Comparison of ENCODE assay signal across 8 cellular contexts in genomic region chr19:52734893-52735661, GRCh38. TPM values are rescaled to one million over a fixed set of nuclear protein-coding genes. Genes with fewer than 3 reads are reported as not detected.
DNase-seq lines count a peak whose midpoint lies in the region; ATAC-seq and TF ChIP-seq lines count a peak whose summit lies in the region.

TSS of gene ZNF611 (minus strand) at chr19:52735044. CDS start at chr19:52715894, 19,150 bp downstream.

- no peaks in the 10 kb centered on the region for H3K9me3 Mint-ChIP-seq in activated naive CD8-positive, alpha-beta T cell (ENCODE audit: low read depth)

- H3K36me3 ChIP-seq in osteoblast (ENCODE audit: insufficient read depth, low read length) (no peaks in the 10 kb centered on the region), thoracic aorta (no peaks in the 10 kb centered on the region)

- peaks cover 25% of the 10 kb centered on the region for H3K4me1 Mint-ChIP-seq in activated naive CD8-positive, alpha-beta T cell (ENCODE audit: low read depth)

- peaks cover 15% of the 10 kb centered on the region for H3K79me2 ChIP-seq in osteoblast (ENCODE audit: insufficient read depth, low read length)

- H3K27me3 ChIP-seq in osteoblast (ENCODE audit: insufficient read depth, low read length) (no peaks in the 10 kb centered on the region), thoracic aorta (replicated peaks; ENCODE audit: insufficient read depth) (no peaks in the 10 kb centered on the region)

- H3K36me3 Mint-ChIP-seq in activated naive CD8-positive, alpha-beta T cell = no peaks in the 10 kb centered on the region

- H3K4me3 ChIP-seq in osteoblast (ENCODE audit: insufficient read depth, low read length) = peak within 1 kb of the TSS; percentile 98
- H3K4me3 ChIP-seq in thoracic aorta = peak within 1 kb of the TSS; percentile 78

- no peaks in the 10 kb centered on the region for H3K9me3 ChIP-seq in osteoblast (ENCODE audit: low read depth, low read length)
- no peaks in the 10 kb centered on the region for H3K9me3 ChIP-seq in thoracic aorta

- POLR2A ChIA-PET in GM10248 (lab: Yijun Ruan, JAX) = no interaction called here

- TF ChIP-seq CTCF in GM10248 (IDR thresholded peaks at IDR 0.05; ENCODE audit: control extremely low read depth, extremely low read depth, low read depth, missing control alignments) = peak; percentile 51
- TF ChIP-seq CTCF in osteoblast (IDR thresholded peaks at IDR 0.05; ENCODE audit: extremely low read depth, low read depth, low read length) = peak; percentile 57
- TF ChIP-seq CTCF in thoracic aorta (IDR thresholded peaks at IDR 0.05) = peak; percentile 66

- peak within 1 kb of the TSS; percentile 99 for H2AFZ ChIP-seq in osteoblast (ENCODE audit: low read length)

- H3K27ac ChIP-seq in osteoblast (ENCODE audit: low read depth, low read length) (peak within 1 kb of the TSS; percentile 86), thoracic aorta (peak within 1 kb of the TSS; percentile 84 to 91)

- ATAC-seq in HG02588 (IDR thresholded peaks at IDR 0.05; ENCODE audit: unreplicated experiment) = peak; percentile 84
- peak; percentile 98 for ATAC-seq in thoracic aorta (ENCODE audit: insufficient number of reproducible peaks, low FRiP score, low read depth)

- DNase-seq in GM10248 (ENCODE audit: extremely low spot score) (peak; percentile 96), NCI-H1092 treated with DMSO at 0.1 percent for 48 hours (lab: John Stamatoyannopoulos, UW) (peak; percentile 86), SKM-1 (lab: John Stamatoyannopoulos, UW; ENCODE audit: unreplicated experiment) (peak; percentile 26), glomerular visceral epithelial cell (ENCODE audit: extremely low spot score) (peak; percentile 97), osteoblast (ENCODE audit: insufficient read length, low spot score, missing footprints) (peak; percentile 99), thoracic aorta (ENCODE audit: low spot score) (peak; percentile 92)

- H3K4me3 Mint-ChIP-seq in activated naive CD8-positive, alpha-beta T cell = peak within 1 kb of the TSS; percentile 93

- CTCF ChIA-PET in GM10248 (lab: Yijun Ruan, JAX) = interaction anchor here (1.1 to 1.7 kb wide), 2 partner anchors 391 to 424 kb away, joined by 3 read pairs; partner anchors contain the start of gene ZNF347

- H3K4me2 ChIP-seq in osteoblast (ENCODE audit: insufficient read depth, low read length) = peak within 1 kb of the TSS; percentile 87

- H4K20me1 ChIP-seq in osteoblast (ENCODE audit: insufficient read depth, low read length) = no peaks in the 10 kb centered on the region

- no peaks in the 10 kb centered on the region for H3K27me3 Mint-ChIP-seq in activated naive CD8-positive, alpha-beta T cell

- no peaks in the 10 kb centered on the region for H3K4me1 ChIP-seq in osteoblast (ENCODE audit: insufficient read depth, low read length)
- H3K4me1 ChIP-seq in thoracic aorta (ENCODE audit: control insufficient read depth in 1 of 2, low read depth in 2 of 2) = peaks cover 7 to 20% of the 10 kb centered on the region in 2 donors

- peak within 1 kb of the TSS; percentile 93 for H3K27ac Mint-ChIP-seq in activated naive CD8-positive, alpha-beta T cell

RNA-seq across cellular contexts. Expression of gene ZNF611, which starts in this region (rescaled TPM):
- total RNA-seq in osteoblast (10.5 and 15.3 TPM in 2 replicates), thoracic aorta (10 to 100 TPM; 26.3 to 30.0 TPM)

Comparison
In these comparisons a context has a peak if more than half of its experiments do, and no peak if none do; other contexts are left out.
1. Peak in every context shown above with its lines: DNase-seq, ATAC-seq, H3K4me3 ChIP-seq and H3K27ac ChIP-seq.
2. DNase-seq: peak in every context shown above with its lines; median percentile 99 in osteoblast; 97 in glomerular visceral epithelial cell; 96 in GM10248; 92 in thoracic aorta; 86 in NCI-H1092 treated with DMSO at 0.1 percent for 48 hours; 26 in SKM-1.